15 cellular contexts compared by ENCODE assay signal in the genomic region with DNA sequence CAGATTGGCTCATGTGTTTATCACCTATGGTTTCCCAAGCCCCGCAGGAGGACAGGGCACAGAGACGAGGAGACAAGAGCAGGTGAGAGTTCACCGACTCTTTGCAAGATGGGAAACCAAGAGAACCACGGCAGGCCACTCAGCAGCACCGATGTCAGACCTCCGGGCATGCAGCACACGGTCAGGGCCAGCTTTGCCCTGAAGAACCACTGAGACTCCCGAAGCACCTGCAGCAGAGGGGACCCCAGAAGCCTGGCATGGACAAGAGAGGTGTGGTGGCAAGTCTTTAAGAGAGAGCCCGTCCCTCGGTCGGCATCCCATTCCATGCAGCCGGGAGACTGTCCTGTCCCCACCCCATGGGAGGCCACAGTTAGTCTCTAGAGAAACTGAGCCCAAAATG. TPM values are rescaled to one million over a fixed set of nuclear protein-coding genes. Genes with fewer than 3 reads are reported as not detected.
DNase-seq lines count a peak whose midpoint lies in the region; ATAC-seq and TF ChIP-seq lines count a peak whose summit lies in the region.
"Had no signal": no experiment of that assay in that cellular context is flagged by ENCODE, and none has a peak within 500 bp of the region (broad histone marks: within the 10 kb centered on the region; RNA-seq: fewer than 3 reads in every experiment).

No MANE protein-coding gene starts in this region.

- TF ChIP-seq CTCF in GM13977 (IDR thresholded peaks at IDR 0.05; ENCODE audit: extremely low read depth, insufficient read depth, missing control alignments) (no peak), RWPE2 (IDR thresholded peaks at IDR 0.05; ENCODE audit: poor library complexity, severe bottlenecking) (no peak)

- no peak for DNase-seq in activated CD4-positive, alpha-beta T cell treated with anti-CD3 and anti-CD28 coated beads, Interleukin-2, amount 10 ng/mL, durations not matched to agents 7 days and 5 days
- DNase-seq in activated CD4-positive, alpha-beta T cell treated with anti-CD3 and anti-CD28 coated beads for 1 hour, result no peak
- DNase-seq in GM13977 (ENCODE audit: low spot score), result peak; percentile 6
- peak; percentile 45 for DNase-seq in RWPE2 (ENCODE audit: low spot score)
- no peak for DNase-seq in neuronal stem cell (ENCODE audit: low spot score)
- no peak for DNase-seq in NCI-H1092 treated with DMSO at 0.1 percent for 48 hours (lab: John Stamatoyannopoulos, UW)
- DNase-seq: ACHN, C1 segment of cervical spinal cord, Calu3, DMS 273 treated with DMSO at 0.1 percent for 48 hours, GM23248 had no signal

- H3K4ac ChIP-seq in neuronal stem cell (ENCODE audit: low read length), result no peak overlapping the region

- H3K9me3 ChIP-seq in RWPE2 (ENCODE audit: severe bottlenecking) (no peaks in the 10 kb centered on the region), neuronal stem cell (replicated peaks in 1 of 2; ENCODE audit: control insufficient read depth in 2 of 2, insufficient read depth in 1 of 2, low read depth in 1 of 2, low read length in 2 of 2) (peaks cover 0 to 2% of the 10 kb centered on the region in 2 donors)

- no peak overlapping the region for H4K91ac ChIP-seq in neuronal stem cell (ENCODE audit: low read depth, low read length, poor library complexity)

- H3K27ac ChIP-seq in RWPE2 (ENCODE audit: poor library complexity, severe bottlenecking) (no peak overlapping the region), neuronal stem cell (replicated peaks; ENCODE audit: low read length) (no peak overlapping the region)
- H3K27ac ChIP-seq: GM23248 had no signal

- no CpG with 5 or more reads among the region's 12 CpGs for WGBS in neuronal stem cell (ENCODE audit: extremely low coverage in 2 of 2, insufficient read length in 2 of 2, insufficient replicate concordance in 1 of 2), 2 donors

- H3K9me3 Mint-ChIP-seq in activated CD4-positive, alpha-beta T cell treated with anti-CD3 and anti-CD28 coated beads, Interleukin-2, amount 10 ng/mL, durations not matched to agents 7 days and 5 days, result no peaks in the 10 kb centered on the region
- H3K9me3 Mint-ChIP-seq: CD4-positive, alpha-beta T cell had no signal

- no peak for ATAC-seq in RWPE2 (ENCODE audit: low read depth)
- ATAC-seq in HG03460 (IDR thresholded peaks at IDR 0.05; ENCODE audit: unreplicated experiment), result no peak
- ATAC-seq in GM21367 (IDR thresholded peaks at IDR 0.05; ENCODE audit: unreplicated experiment), result no peak

- H2BK5ac ChIP-seq in neuronal stem cell (ENCODE audit: low read length), result no peak overlapping the region

- H3K36me3 ChIP-seq in RWPE2 (ENCODE audit: low read depth), result no peaks in the 10 kb centered on the region
- no peaks in the 10 kb centered on the region for H3K36me3 ChIP-seq in neuronal stem cell (replicated peaks in 1 of 2; ENCODE audit: control insufficient read depth in 2 of 2, insufficient read depth in 2 of 2, low read length in 2 of 2)

- peak overlapping the region; percentile 11 for H2BK120ac ChIP-seq in neuronal stem cell (ENCODE audit: low read depth, low read length)

- H3K27me3 Mint-ChIP-seq in activated CD4-positive, alpha-beta T cell treated with anti-CD3 and anti-CD28 coated beads, Interleukin-2, amount 10 ng/mL, durations not matched to agents 7 days and 5 days, result peaks cover 21% of the 10 kb centered on the region
- H3K27me3 Mint-ChIP-seq: B cell; CD4-positive, alpha-beta T cell had no signal

- no peak overlapping the region for H2AFZ ChIP-seq in neuronal stem cell (ENCODE audit: low read length)
- H2AFZ ChIP-seq: GM23248 had no signal

- H3K4me3 ChIP-seq in RWPE2 (ENCODE audit: severe bottlenecking), result no peak overlapping the region
- H3K4me3 ChIP-seq in neuronal stem cell (ENCODE audit: low read length in 2 of 2), result no peak overlapping the region
- H3K4me3 ChIP-seq: GM23248 had no signal

- no peak overlapping the region for H3K18ac ChIP-seq in neuronal stem cell (ENCODE audit: low read length)

- H2BK15ac ChIP-seq in neuronal stem cell (ENCODE audit: low read length), result peak overlapping the region; percentile 77

- H3K14ac ChIP-seq in neuronal stem cell (ENCODE audit: low read length), result no peak overlapping the region

- H2AK5ac ChIP-seq in neuronal stem cell (ENCODE audit: low read depth, low read length), result peak overlapping the region; percentile 1

- H3K9ac ChIP-seq in neuronal stem cell (ENCODE audit: low read depth, low read length, poor library complexity), result no peak overlapping the region
- H3K9ac ChIP-seq: GM23248 had no signal

- H3K4me1 ChIP-seq in RWPE2 (ENCODE audit: insufficient read depth, poor library complexity, severe bottlenecking) (peaks cover 40% of the 10 kb centered on the region), neuronal stem cell (ENCODE audit: control insufficient read depth in 2 of 2, insufficient read depth in 1 of 2, low read depth in 1 of 2, low read length in 2 of 2) (peaks cover 0 to 5% of the 10 kb centered on the region in 2 donors)

- peak overlapping the region; percentile 9 for H3K27ac Mint-ChIP-seq in activated CD4-positive, alpha-beta T cell treated with anti-CD3 and anti-CD28 coated beads, Interleukin-2, amount 10 ng/mL, durations not matched to agents 7 days and 5 days
- H3K27ac Mint-ChIP-seq: B cell; CD4-positive, alpha-beta T cell had no signal

- no peak overlapping the region for H3K23ac ChIP-seq in neuronal stem cell (ENCODE audit: low read depth, low read length, poor library complexity)

- no peaks in the 10 kb centered on the region for H3K79me1 ChIP-seq in neuronal stem cell (ENCODE audit: low read depth, low read length)

- H2BK12ac ChIP-seq in neuronal stem cell (ENCODE audit: low read length), result no peak overlapping the region

- no peak overlapping the region for H4K8ac ChIP-seq in neuronal stem cell (ENCODE audit: low read depth, low read length)

- H3K27me3 ChIP-seq in RWPE2 (ENCODE audit: insufficient read depth, poor library complexity, severe bottlenecking) (no peaks in the 10 kb centered on the region), neuronal stem cell (ENCODE audit: control insufficient read depth in 3 of 3, insufficient read depth in 3 of 3, low read depth in 1 of 3, low read length in 3 of 3) (peaks cover 0 to 36% (median 0%) of the 10 kb centered on the region in 3 experiments)

- H3K4me1 Mint-ChIP-seq in activated CD4-positive, alpha-beta T cell treated with anti-CD3 and anti-CD28 coated beads, Interleukin-2, amount 10 ng/mL, durations not matched to agents 7 days and 5 days, result no peaks in the 10 kb centered on the region
- H3K4me1 Mint-ChIP-seq: B cell had no signal

- no peak overlapping the region for H3K4me3 Mint-ChIP-seq in activated CD4-positive, alpha-beta T cell treated with anti-CD3 and anti-CD28 coated beads, Interleukin-2, amount 10 ng/mL, durations not matched to agents 7 days and 5 days
- H3K4me3 Mint-ChIP-seq: B cell; CD4-positive, alpha-beta T cell had no signal

- in situ Hi-C loops in GM13977 (cut with MboI; ENCODE audit: low pct_unique_long_range_greater_than_20kb, low sequenced_read_pairs, unreplicated experiment), result no loop called here

- POLR2A ChIA-PET in activated CD4-positive, alpha-beta T cell treated with anti-CD3 and anti-CD28 coated beads, Interleukin-2, amount 10 ng/mL, durations not matched to agents 7 days and 5 days (lab: Charles Lee), result no interaction called here

- no peaks in the 10 kb centered on the region for H3K36me3 Mint-ChIP-seq in activated CD4-positive, alpha-beta T cell treated with anti-CD3 and anti-CD28 coated beads, Interleukin-2, amount 10 ng/mL, durations not matched to agents 7 days and 5 days (ENCODE audit: low read depth)

- CTCF ChIA-PET in activated CD4-positive, alpha-beta T cell treated with anti-CD3 and anti-CD28 coated beads, Interleukin-2, amount 10 ng/mL, durations not matched to agents 7 days and 5 days (lab: Charles Lee), result interaction anchor here (1.1 kb wide), 2 partner anchors 8 to 12 kb away, joined by 3 to 4 read pairs; no protein-coding TSS in a partner anchor

- no peak overlapping the region for H3K4me2 ChIP-seq in neuronal stem cell (ENCODE audit: insufficient read depth, low read length, poor library complexity, severe bottlenecking)

RNA-seq across cellular contexts. Expression of gene TAF1B, which starts 36.6 kb away (rescaled TPM):
- total RNA-seq in activated CD4-positive, alpha-beta T cell treated with anti-CD3 and anti-CD28 coated beads, Interleukin-2, amount 10 ng/mL, durations not matched to agents 7 days and 5 days, result 10 to 100 TPM; 30.6 to 36.2 TPM
- 20.1 TPM for polyA plus RNA-seq in neuronal stem cell (2013, experiment 1 of 2)
- polyA plus RNA-seq in neuronal stem cell (2013, experiment 2 of 2), result 21.8 TPM

Comparison
In these comparisons a context has a peak if more than half of its experiments do, and no peak if none do; other contexts are left out.
1. DNase-seq: peak in GM13977 (single experiment) and RWPE2 (single experiment); none in activated CD4-positive, alpha-beta T cell treated with anti-CD3 and anti-CD28 coated beads, Interleukin-2, amount 10 ng/mL, durations not matched to agents 7 days and 5 days (single experiment), activated CD4-positive, alpha-beta T cell treated with anti-CD3 and anti-CD28 coated beads for 1 hour (single experiment), neuronal stem cell (single experiment) and NCI-H1092 treated with DMSO at 0.1 percent for 48 hours (single experiment).